30 cellular contexts compared by ENCODE assay signal in genomic region chr18:59282341-59282740, GRCh38. TPM values are rescaled to one million over a fixed set of nuclear protein-coding genes. Genes with fewer than 3 reads are reported as not detected.
"Had no signal": no experiment of that assay in that cellular context is flagged by ENCODE, and none has a peak within 500 bp of the region (broad histone marks: within the 10 kb centered on the region; RNA-seq: fewer than 3 reads in every experiment).

No MANE protein-coding gene starts in this region.

- H3K27ac ChIP-seq: stomach, suprapubic skin, testis, thoracic aorta, tibial artery, tibial nerve, transverse colon, upper lobe of left lung, upper lobe of right lung, uterus, vagina had no signal

- FAIRE-seq: urothelium cell line had no signal

- DNase-seq: stimulated activated CD4-positive, alpha-beta T cell treated with anti-CD3 and anti-CD28 coated beads, Interleukin-2, amount 100 ng/mL, for 48 hours; stimulated activated CD4-positive, alpha-beta T cell treated with anti-CD3 and anti-CD28 coated beads, Interleukin-4, amount 100 ng/mL, for 1 hour; stimulated activated CD4-positive, alpha-beta T cell treated with anti-CD3 and anti-CD28 coated beads, Interleukin-4, amount 100 ng/mL, for 24 hours; stimulated activated CD4-positive, alpha-beta T cell treated with anti-CD3 and anti-CD28 coated beads, Interleukin-4, amount 100 ng/mL, for 4 hours; stimulated activated CD8-positive, alpha-beta memory T cell treated with anti-CD3 and anti-CD28 coated beads, Interleukin-4, amount 100 ng/mL, for 48 hours; stimulated activated naive B cell treated with anti-CD40 and anti-IgM and Interleukin-4, amounts not matched to agents 10 μg/mL and 1 μg/mL and 100 μg/mL, for 72 hours; stimulated activated naive CD4-positive, alpha-beta T cell; stimulated activated naive CD4-positive, alpha-beta T cell treated with Interleukin-2 at 50 U/mL for 16 hours; stimulated activated naive CD8-positive, alpha-beta T cell treated with anti-CD3 and anti-CD28 coated beads, Interleukin-15, amount 100 ng/mL, for 72 hours; stimulated activated naive CD8-positive, alpha-beta T cell treated with anti-CD3 and anti-CD28 coated beads, Interleukin-15, Interleukin-2, amounts not matched to agents 100 U/mL and 50 U/mL, for 24 hours; stomach; substantia nigra; testis; tibial artery; transverse colon; trophoblast cell; upper lobe of left lung; upper lobe of right lung; uterus had no signal

- H3K4me3 ChIP-seq: stomach, suprapubic skin, testis, thoracic aorta, tibial artery, tibial nerve, transverse colon, upper lobe of left lung, upper lobe of right lung, uterus, vagina had no signal

- H3K36me3 ChIP-seq: stomach, suprapubic skin, thoracic aorta, tibial artery, tibial nerve, transverse colon, upper lobe of left lung, upper lobe of right lung, uterus, vagina had no signal

- H3K4me1 ChIP-seq: stomach, suprapubic skin, testis, tibial artery, tibial nerve, transverse colon, upper lobe of left lung, upper lobe of right lung, uterus, vagina had no signal

- H3K27me3 ChIP-seq: testis, upper lobe of left lung, vagina had no signal

- ATAC-seq: stimulated activated effector memory CD8-positive, alpha-beta T cell treated with anti-CD3 and anti-CD28 coated beads, Interleukin-12 subunit alpha, Interleukin-12 subunit beta, amount 100 ng/mL, for 72 hours; stimulated activated memory B cell treated with anti-CD40 and anti-IgM and Interleukin-4, amounts not matched to agents 10 μg/mL and 1 μg/mL and 100 μg/mL, for 72 hours; stimulated activated naive B cell treated with anti-CD40 and anti-IgM and Interleukin-4, amounts not matched to agents 10 μg/mL and 1 μg/mL and 100 μg/mL, for 72 hours; stimulated activated naive CD8-positive, alpha-beta T cell treated with anti-CD3 and anti-CD28 coated beads, Interleukin-15, amount 100 ng/mL, for 72 hours; stimulated activated naive CD8-positive, alpha-beta T cell treated with anti-CD3 and anti-CD28 coated beads, Interleukin-15, Interleukin-2, amounts not matched to agents 100 U/mL and 50 U/mL, for 24 hours; upper lobe of right lung had no signal

- H3K9me3 ChIP-seq: stomach, suprapubic skin, testis, thoracic aorta, tibial artery, tibial nerve, transverse colon, upper lobe of left lung, upper lobe of right lung, uterus, vagina had no signal

RNA-seq across cellular contexts. Expression of gene RAX, which starts 9.1 kb away (rescaled TPM):
- total RNA-seq: stomach, subcutaneous adipose tissue, temporal lobe, testis, thoracic aorta, tibial nerve, transverse colon, upper lobe of left lung, upper lobe of right lung, ureter, urinary bladder, uterus, vagina had no signal
- polyA plus RNA-seq: urinary bladder had no signal

RNA-seq across cellular contexts. Expression of gene CPLX4, which starts 36.1 kb away (rescaled TPM):
- total RNA-seq: stomach, subcutaneous adipose tissue, suprapubic skin, thoracic aorta, tibial nerve, transverse colon, upper lobe of left lung, upper lobe of right lung, ureter, urinary bladder, uterus, vagina had no signal
- polyA plus RNA-seq: stomach, urinary bladder had no signal
